ENCODE assay signal across 19 cellular contexts in the genomic region with DNA sequence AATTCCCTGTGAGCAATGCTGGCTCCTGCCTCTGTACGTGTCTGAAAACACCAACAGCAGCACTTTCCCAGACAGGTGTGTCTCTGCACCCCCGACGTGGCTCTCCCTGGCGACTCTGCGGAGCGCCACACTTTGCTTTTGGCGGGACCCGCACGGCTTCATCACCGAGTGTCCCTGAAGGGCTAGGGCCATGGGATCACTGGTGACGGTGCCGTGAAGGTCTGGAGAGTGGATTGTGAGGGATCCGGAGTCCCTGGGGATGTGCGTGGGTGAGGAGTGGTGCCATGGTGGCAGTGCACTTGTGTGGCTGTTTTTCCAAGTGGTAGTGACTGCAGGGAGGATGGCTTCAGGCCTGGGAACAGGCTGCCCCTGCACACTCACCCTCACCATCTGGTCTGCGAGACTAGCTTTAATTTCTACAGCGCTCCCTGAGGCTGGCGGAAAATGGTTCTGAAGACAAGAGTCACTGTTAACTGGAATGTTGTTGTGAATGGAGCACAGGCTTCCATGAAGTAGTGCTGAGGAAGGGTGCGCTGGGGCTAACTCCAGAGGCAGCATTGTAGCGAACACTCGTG. TPM values are rescaled to one million over a fixed set of nuclear protein-coding genes. Genes with fewer than 3 reads are reported as not detected.
DNase-seq lines count a peak whose midpoint lies in the region; ATAC-seq and TF ChIP-seq lines count a peak whose summit lies in the region.
"Had no signal": no experiment of that assay in that cellular context is flagged by ENCODE, and none has a peak within 500 bp of the region (broad histone marks: within the 10 kb centered on the region; RNA-seq: fewer than 3 reads in every experiment).

No MANE protein-coding gene starts in this region.

- peak overlapping the region in 8 of 11 experiments; percentile 73 to 100 (median 98); a peak in 14 of 22 replicates for H3K4me2 ChIP-seq in BLaER1 treated with 17β-estradiol and CSF1 and Interleukin-3, amounts not matched to agents 10 nM and 100 nM

- H3K27me3 ChIP-seq in BLaER1 treated with 17β-estradiol and CSF1 and Interleukin-3, amounts not matched to agents 10 nM and 100 nM = peaks cover 20 to 76% (median 32%) of the 10 kb centered on the region in 11 experiments

- H3K27ac Mint-ChIP-seq in glutamatergic neuron (ENCODE audit: unreplicated experiment) (peak overlapping the region; percentile 17), nephron progenitor cell (no peak overlapping the region)

- peaks cover 7% of the 10 kb centered on the region for H3K36me3 Mint-ChIP-seq in glutamatergic neuron (ENCODE audit: unreplicated experiment)
- no peaks in the 10 kb centered on the region for H3K36me3 Mint-ChIP-seq in nephron progenitor cell (ENCODE audit: low read depth)

- no peak for ATAC-seq in GM18907 (IDR thresholded peaks at IDR 0.05; ENCODE audit: unreplicated experiment)
- no peak for ATAC-seq in GM21515 (IDR thresholded peaks at IDR 0.05; ENCODE audit: unreplicated experiment)
- ATAC-seq: gastrocnemius medialis had no signal

- H3K27ac ChIP-seq in BLaER1 treated with 17β-estradiol and CSF1 and Interleukin-3, amounts not matched to agents 10 nM and 100 nM = no peak overlapping the region
- H3K27ac ChIP-seq: 22Rv1, ascending aorta, esophagus muscularis mucosa, gastrocnemius medialis, neutrophil, uterus had no signal

- no peak overlapping the region for H3K4me3 ChIP-seq in BLaER1 treated with 17β-estradiol and CSF1 and Interleukin-3, amounts not matched to agents 10 nM and 100 nM
- H3K4me3 ChIP-seq: ascending aorta, esophagus muscularis mucosa, gastrocnemius medialis, HAP-1, uterus had no signal

- peaks cover 40 to 96% (median 93%) of the 10 kb centered on the region in 10 experiments for H3K4me1 ChIP-seq in BLaER1 treated with 17β-estradiol and CSF1 and Interleukin-3, amounts not matched to agents 10 nM and 100 nM
- H3K4me1 ChIP-seq: HAP-1 had no signal

- DNase-seq in DMS 273 (lab: John Stamatoyannopoulos, UW; ENCODE audit: unreplicated experiment) = peak; percentile 57
- no peak for DNase-seq in DMS 273 treated with DMSO at 0.1 percent for 48 hours (lab: John Stamatoyannopoulos, UW)
- peak; percentile 15 for DNase-seq in glutamatergic neuron
- DNase-seq in nephron progenitor cell = peak; percentile 1
- no peak for DNase-seq in KBM-7
- DNase-seq: activated gamma-delta T cell, AML-193, midbrain, uterus had no signal

- TF ChIP-seq CTCF in glutamatergic neuron (IDR thresholded peaks at IDR 0.05; ENCODE audit: partially characterized antibody, unreplicated experiment) = no peak
- TF ChIP-seq CTCF in nephron progenitor cell (IDR thresholded peaks at IDR 0.05) = no peak

- H3K27me3 Mint-ChIP-seq in glutamatergic neuron (ENCODE audit: unreplicated experiment) (peaks cover 7% of the 10 kb centered on the region), nephron progenitor cell (ENCODE audit: low read depth, poor library complexity) (peaks cover 40% of the 10 kb centered on the region)

- H3K4me1 Mint-ChIP-seq in glutamatergic neuron (ENCODE audit: low read depth, unreplicated experiment) (peaks cover 9% of the 10 kb centered on the region), nephron progenitor cell (peaks cover 43% of the 10 kb centered on the region)

- H3K9me3 Mint-ChIP-seq in glutamatergic neuron (ENCODE audit: unreplicated experiment) (peaks cover 7% of the 10 kb centered on the region), nephron progenitor cell (no peaks in the 10 kb centered on the region)

- peaks cover 0 to 10% (median 0%) of the 10 kb centered on the region in 11 experiments; a peak in 1 of 22 replicates for H3K36me3 ChIP-seq in BLaER1 treated with 17β-estradiol and CSF1 and Interleukin-3, amounts not matched to agents 10 nM and 100 nM
- H3K36me3 ChIP-seq: ascending aorta, esophagus muscularis mucosa, gastrocnemius medialis, HAP-1, neutrophil, uterus had no signal

- H3K4me3 Mint-ChIP-seq in glutamatergic neuron (ENCODE audit: unreplicated experiment) = peak overlapping the region; percentile 20
- no peak overlapping the region for H3K4me3 Mint-ChIP-seq in nephron progenitor cell

- in situ Hi-C loops in KBM-7 (cut with MboI; ENCODE audit: low pct_unique_long_range_greater_than_20kb, low sequenced_read_pairs) = no loop called here

- H4K20me1 ChIP-seq in BLaER1 treated with 17β-estradiol and CSF1 and Interleukin-3, amounts not matched to agents 10 nM and 100 nM = peaks cover 0 to 91% (median 75%) of the 10 kb centered on the region in 11 experiments; a peak in 18 of 22 replicates

- H3K9ac ChIP-seq in BLaER1 treated with 17β-estradiol and CSF1 and Interleukin-3, amounts not matched to agents 10 nM and 100 nM = no peak overlapping the region

- H3K9me3 ChIP-seq in BLaER1 treated with 17β-estradiol and CSF1 and Interleukin-3, amounts not matched to agents 10 nM and 100 nM (replicated peaks in 1 of 11) = no peaks in the 10 kb centered on the region
- H3K9me3 ChIP-seq: ascending aorta, Caco-2, esophagus muscularis mucosa, gastrocnemius medialis, HAP-1, neutrophil, uterus had no signal

RNA-seq across cellular contexts. Expression of gene NKD2, which starts 3.2 kb away (rescaled TPM):
- 41.7 TPM for total RNA-seq in glutamatergic neuron (ENCODE audit: unreplicated experiment)
- total RNA-seq: gastrocnemius medialis had no signal

Comparison
In these comparisons a context has a peak if more than half of its experiments do, and no peak if none do; other contexts are left out.
1. DNase-seq: peak in DMS 273 (single experiment), glutamatergic neuron (single experiment) and nephron progenitor cell (single experiment); none in DMS 273 treated with DMSO at 0.1 percent for 48 hours (single experiment) and KBM-7 (single experiment).